Comparison of ENCODE assay signal across 15 cellular contexts in genomic region chr14:99609245-99610117, GRCh38. TPM values are rescaled to one million over a fixed set of nuclear protein-coding genes. Genes with fewer than 3 reads are reported as not detected.
DNase-seq lines count a peak whose midpoint lies in the region; ATAC-seq and TF ChIP-seq lines count a peak whose summit lies in the region.
"Had no signal": no experiment of that assay in that cellular context is flagged by ENCODE, and none has a peak within 500 bp of the region (broad histone marks: within the 10 kb centered on the region; RNA-seq: fewer than 3 reads in every experiment).

No MANE protein-coding gene starts in this region.

- no peak for TF ChIP-seq POLR2A in suprapubic skin (IDR thresholded peaks at IDR 0.05)

- no peaks in the 10 kb centered on the region for H3K9me3 Mint-ChIP-seq in activated T-cell treated with anti-CD3 and anti-CD28 coated beads, Interleukin-2, amount 50 U/mL, for 24 hours
- H3K9me3 Mint-ChIP-seq in activated T-cell treated with anti-CD3 and anti-CD28 coated beads, Interleukin-2, amount 50 U/mL, for 72 hours: no peaks in the 10 kb centered on the region
- H3K9me3 Mint-ChIP-seq in HFFc6: no peaks in the 10 kb centered on the region

- no peak overlapping the region for H3K4me3 ChIP-seq in epithelial cell of esophagus (ENCODE audit: low read length)
- H3K4me3 ChIP-seq in HAP-1: no peak overlapping the region
- no peak overlapping the region for H3K4me3 ChIP-seq in suprapubic skin
- H3K4me3 ChIP-seq: MG63, psoas muscle, testis had no signal

- no peak for TF ChIP-seq EP300 in suprapubic skin (IDR thresholded peaks at IDR 0.05)

- H3K4me3 Mint-ChIP-seq in activated T-cell treated with anti-CD3 and anti-CD28 coated beads, Interleukin-2, amount 50 U/mL, for 24 hours: no peak overlapping the region
- H3K4me3 Mint-ChIP-seq in activated T-cell treated with anti-CD3 and anti-CD28 coated beads, Interleukin-2, amount 50 U/mL, for 72 hours: no peak overlapping the region
- H3K4me3 Mint-ChIP-seq in HFFc6: no peak overlapping the region
- H3K4me3 Mint-ChIP-seq: CD14-positive monocyte had no signal

- peaks cover 4% of the 10 kb centered on the region; the same call in 1 of the 2 replicates for H3K4me1 ChIP-seq in HAP-1
- H3K4me1 ChIP-seq in suprapubic skin: peaks cover 20% of the 10 kb centered on the region
- H3K4me1 ChIP-seq: psoas muscle had no signal

- peak; percentile 41 for DNase-seq in activated T-cell treated with anti-CD3 and anti-CD28 coated beads, Interleukin-2, amount 50 U/mL, for 24 hours
- DNase-seq in activated T-cell treated with anti-CD3 and anti-CD28 coated beads, Interleukin-2, amount 50 U/mL, for 72 hours: no peak
- DNase-seq in HFFc6: no peak
- DNase-seq in epithelial cell of esophagus (ENCODE audit: low read depth): peak; percentile 59
- peak; percentile 7 for DNase-seq in stimulated activated CD4-positive, alpha-beta T cell treated with anti-CD3 and anti-CD28 coated beads, Interleukin-2, amount 100 ng/mL, for 4 hours (ENCODE audit: low read depth)
- no peak for DNase-seq in HAP-1 (ENCODE audit: low spot score in 2 of 2)
- no peak for DNase-seq in suprapubic skin (ENCODE audit: low spot score in 2 of 2)
- DNase-seq: HCEC 1CT, MG63, NCI-H446 treated with DMSO at 0.1 percent for 48 hours, psoas muscle, testis had no signal

- H3K27me3 ChIP-seq in HAP-1 (ENCODE audit: low read depth) (no peaks in the 10 kb centered on the region), suprapubic skin (no peaks in the 10 kb centered on the region)
- H3K27me3 ChIP-seq: MG63, testis had no signal

- no peaks in the 10 kb centered on the region for H3K9me3 ChIP-seq in HAP-1
- H3K9me3 ChIP-seq in suprapubic skin: no peaks in the 10 kb centered on the region
- H3K9me3 ChIP-seq: MG63, psoas muscle, testis had no signal

- 42% methylated on average over 6 of the region's 9 CpGs for WGBS in suprapubic skin

- in situ Hi-C loops in HAP-1 (cut with MboI; ENCODE audit: low sequenced_read_pairs): no loop called here

- H3K27ac ChIP-seq in suprapubic skin: no peak overlapping the region
- H3K27ac ChIP-seq: psoas muscle, testis had no signal

- TF ChIP-seq CTCF in HFFc6 (IDR thresholded peaks at IDR 0.05) (peak; percentile 69), epithelial cell of esophagus (IDR thresholded peaks at IDR 0.05; ENCODE audit: insufficient read depth, low read depth, low read length, missing control alignments) (peak; percentile 74), suprapubic skin (IDR thresholded peaks at IDR 0.05) (no peak)

- peaks cover 10% of the 10 kb centered on the region for H3K4me1 Mint-ChIP-seq in activated T-cell treated with anti-CD3 and anti-CD28 coated beads, Interleukin-2, amount 50 U/mL, for 24 hours (ENCODE audit: low read depth)
- peaks cover 13% of the 10 kb centered on the region for H3K4me1 Mint-ChIP-seq in activated T-cell treated with anti-CD3 and anti-CD28 coated beads, Interleukin-2, amount 50 U/mL, for 72 hours (ENCODE audit: low read depth)
- peaks cover 21% of the 10 kb centered on the region for H3K4me1 Mint-ChIP-seq in HFFc6 (ENCODE audit: low read depth)

- H3K36me3 ChIP-seq in HAP-1 (replicated peaks) (no peaks in the 10 kb centered on the region), suprapubic skin (no peaks in the 10 kb centered on the region)
- H3K36me3 ChIP-seq: MG63 had no signal

- H3K27ac Mint-ChIP-seq in activated T-cell treated with anti-CD3 and anti-CD28 coated beads, Interleukin-2, amount 50 U/mL, for 24 hours: no peak overlapping the region
- no peak overlapping the region for H3K27ac Mint-ChIP-seq in activated T-cell treated with anti-CD3 and anti-CD28 coated beads, Interleukin-2, amount 50 U/mL, for 72 hours
- H3K27ac Mint-ChIP-seq in HFFc6: no peak overlapping the region
- H3K27ac Mint-ChIP-seq: CD14-positive monocyte had no signal

- no peaks in the 10 kb centered on the region for H3K27me3 Mint-ChIP-seq in activated T-cell treated with anti-CD3 and anti-CD28 coated beads, Interleukin-2, amount 50 U/mL, for 24 hours
- H3K27me3 Mint-ChIP-seq in activated T-cell treated with anti-CD3 and anti-CD28 coated beads, Interleukin-2, amount 50 U/mL, for 72 hours (ENCODE audit: low read depth): no peaks in the 10 kb centered on the region
- H3K27me3 Mint-ChIP-seq in HFFc6 (ENCODE audit: insufficient read depth): no peaks in the 10 kb centered on the region; the same call in 1 of the 2 replicates

- H3K36me3 Mint-ChIP-seq in activated T-cell treated with anti-CD3 and anti-CD28 coated beads, Interleukin-2, amount 50 U/mL, for 24 hours (ENCODE audit: low read depth): no peaks in the 10 kb centered on the region
- no peaks in the 10 kb centered on the region for H3K36me3 Mint-ChIP-seq in activated T-cell treated with anti-CD3 and anti-CD28 coated beads, Interleukin-2, amount 50 U/mL, for 72 hours (ENCODE audit: insufficient read depth in 2 of 2)
- H3K36me3 Mint-ChIP-seq in HFFc6 (ENCODE audit: low read depth): no peaks in the 10 kb centered on the region
- H3K36me3 Mint-ChIP-seq: CD14-positive monocyte had no signal

- no peak for ATAC-seq in activated T-cell treated with anti-CD3 and anti-CD28 coated beads, Interleukin-2, amount 50 U/mL, for 72 hours (replicated peaks in 1 of 2)
- no peak for ATAC-seq in HG02763 (IDR thresholded peaks at IDR 0.05; ENCODE audit: unreplicated experiment)
- ATAC-seq: psoas muscle, SK-N-SH treated with all-trans-retinoic acid at 6 μM for 48 hours had no signal

RNA-seq across cellular contexts. Expression of gene CCDC85C, which starts 5.5 kb away (rescaled TPM):
- total RNA-seq in activated T-cell treated with anti-CD3 and anti-CD28 coated beads, Interleukin-2, amount 50 U/mL, for 72 hours: 10 to 100 TPM; 10.1 to 11.3 TPM
- 10 to 100 TPM; 31.3 to 41.4 (median 34.3) TPM for total RNA-seq in HFFc6 (2021; fragmentation: NEBNext Ultra II Directional; extraction: Animal tissue kit (Norgen Biotek cat#: 25700))
- total RNA-seq in suprapubic skin: 10 to 100 TPM; 18.8 to 53.2 (median 48.0) TPM

RNA-seq across cellular contexts. Expression of gene HHIPL1, which starts 35.4 kb away (rescaled TPM):
- under 1 TPM; 0.39 to 0.58 TPM for total RNA-seq in activated T-cell treated with anti-CD3 and anti-CD28 coated beads, Interleukin-2, amount 50 U/mL, for 72 hours
- 1 to 10 TPM in 5 of 6 experiments, under 1 TPM in 1; 0.99 to 2.8 (median 1.3) TPM for total RNA-seq in HFFc6 (2021; fragmentation: NEBNext Ultra II Directional; extraction: Animal tissue kit (Norgen Biotek cat#: 25700))
- total RNA-seq in suprapubic skin: 1 to 10 TPM in 1 of 4 donors, under 1 TPM in 3; 0.13 to 4.7 (median 0.56) TPM

Comparison
In these comparisons a context has a peak if more than half of its experiments do, and no peak if none do; other contexts are left out.
1. DNase-seq: peak in activated T-cell treated with anti-CD3 and anti-CD28 coated beads, Interleukin-2, amount 50 U/mL, for 24 hours (single experiment), epithelial cell of esophagus (single experiment) and stimulated activated CD4-positive, alpha-beta T cell treated with anti-CD3 and anti-CD28 coated beads, Interleukin-2, amount 100 ng/mL, for 4 hours (single experiment); none in activated T-cell treated with anti-CD3 and anti-CD28 coated beads, Interleukin-2, amount 50 U/mL, for 72 hours (0 of 2), HFFc6 (single experiment), HAP-1 (0 of 2) and suprapubic skin (0 of 2).
2. CTCF ChIP-seq: peak in HFFc6 (single experiment) and epithelial cell of esophagus (single experiment); none in suprapubic skin (0 of 2).